In the genomic region with DNA sequence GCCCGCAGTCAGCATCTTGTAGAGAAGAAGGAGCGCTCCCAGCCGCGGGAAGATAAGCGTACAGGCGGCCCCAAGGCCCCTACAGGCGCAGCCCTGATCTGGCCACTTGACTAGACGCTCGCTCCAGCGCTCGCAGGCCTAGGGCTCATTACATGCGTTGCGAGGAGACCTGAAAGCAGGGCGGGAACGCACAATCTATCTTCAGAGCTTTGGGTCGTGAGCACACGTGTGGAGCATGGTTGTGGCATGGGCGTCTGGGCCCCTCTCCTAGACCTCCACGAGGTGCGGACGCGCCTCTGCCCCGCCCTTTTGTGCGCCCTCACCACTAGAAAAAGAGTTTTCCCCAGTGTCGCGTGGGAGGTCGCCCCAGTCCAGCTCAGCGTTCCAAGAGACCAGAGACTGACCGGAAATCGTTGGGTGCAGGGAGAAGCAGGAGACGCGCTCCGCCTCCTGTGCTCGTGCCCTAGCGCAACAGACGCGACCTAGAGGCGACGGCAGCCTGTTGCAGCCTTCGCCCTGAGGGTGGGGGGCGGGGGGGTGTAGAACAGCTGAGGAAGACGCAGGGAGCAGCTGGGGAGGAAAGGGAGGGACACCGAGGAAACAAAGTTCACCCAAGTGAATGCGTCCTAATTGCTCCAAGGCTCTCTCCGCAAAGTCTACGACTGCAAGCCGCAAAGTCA, we compare ENCODE assay signal across 8 cellular contexts. TPM values are rescaled to one million over a fixed set of nuclear protein-coding genes. Genes with fewer than 3 reads are reported as not detected.
DNase-seq lines count a peak whose midpoint lies in the region; ATAC-seq and TF ChIP-seq lines count a peak whose summit lies in the region.

No MANE protein-coding gene starts in this region.

- WGBS in stomach, 5 donors = 17 to 30% (median 19%) methylated on average over 35 to 47 of the region's 47 CpGs

- peaks cover 7 to 36% (median 28%) of the 10 kb centered on the region in 4 donors for H3K4me1 ChIP-seq in stomach

- intact Hi-C loops in left colon (cut with DNase I, micrococcal nuclease) (no loop called here), stomach (cut with DNase I; ENCODE audit: low total_unique reads) (no loop called here)

- peak overlapping the region; percentile 24; the same call in 1 of the 2 replicates for H3K27ac Mint-ChIP-seq in HFFc6

- in situ Hi-C loops in ACHN (cut with HindIII; ENCODE audit: low pct_ligation_motif_present, low pct_unique_long_range_greater_than_20kb, low sequenced_read_pairs) = no loop called here

- no peak for TF ChIP-seq POLR2A in stomach (IDR thresholded peaks at IDR 0.05)

- H3K36me3 ChIP-seq in stomach = peaks cover 0 to 5% (median 2%) of the 10 kb centered on the region in 4 donors

- ATAC-seq in left colon = peak; percentile 81
- ATAC-seq in GM19452 (IDR thresholded peaks at IDR 0.05; ENCODE audit: unreplicated experiment) = no peak
- no peak for ATAC-seq in HG03469 (IDR thresholded peaks at IDR 0.05; ENCODE audit: unreplicated experiment)

- no peaks in the 10 kb centered on the region for H3K9me3 ChIP-seq in stomach

- DNase-seq in HFFc6 (no peak), left colon (peak; percentile 55 to 64), stomach (peak; percentile 63), ACHN (no peak), kidney glomerular epithelial cell (lab: John Stamatoyannopoulos, UW) (no peak)
- DNase-seq in central memory CD4-positive, alpha-beta T cell = peak; percentile 4

- H3K9me3 Mint-ChIP-seq in HFFc6 = no peaks in the 10 kb centered on the region

- peaks cover 21% of the 10 kb centered on the region for H3K36me3 Mint-ChIP-seq in HFFc6 (ENCODE audit: low read depth)

- H3K4me3 ChIP-seq in stomach = peak overlapping the region; percentile 43 to 57 (median 44)

- peaks cover 41% of the 10 kb centered on the region for H3K27me3 Mint-ChIP-seq in HFFc6 (ENCODE audit: insufficient read depth)

- H3K27ac ChIP-seq in stomach = peak overlapping the region; percentile 74 to 85 (median 79)

- peaks cover 37% of the 10 kb centered on the region for H3K4me1 Mint-ChIP-seq in HFFc6 (ENCODE audit: low read depth)

- TF ChIP-seq CTCF in HFFc6 (IDR thresholded peaks at IDR 0.05) = peak; percentile 15; the same call in 1 of the 2 replicates
- TF ChIP-seq CTCF in stomach (IDR thresholded peaks at IDR 0.05) = peak in 3 of 7 experiments; percentile 10 to 28 (median 11)

- TF ChIP-seq EP300 in stomach (IDR thresholded peaks at IDR 0.05) = no peak

- H3K27me3 ChIP-seq in stomach = peaks cover 0 to 47% (median 4%) of the 10 kb centered on the region in 3 donors

- peak overlapping the region; percentile 77 for H3K4me3 Mint-ChIP-seq in HFFc6

RNA-seq across cellular contexts. Expression of a gene that starts 12.6 kb away (rescaled TPM):
- total RNA-seq in HFFc6 (2021; fragmentation: NEBNext Ultra II Directional; extraction: Animal tissue kit (Norgen Biotek cat#: 25700)) = 1 to 10 TPM; 1.8 to 7.5 (median 5.8) TPM
- total RNA-seq in left colon (1 to 10 TPM; 3.4 to 9.7 TPM), stomach (10 to 100 TPM in 2 of 5 donors, 1 to 10 TPM in 1, not detected in 2; 7.7 to 17.4 (median 13.8) TPM)
- 10 to 100 TPM in 1 of 3 donors, 1 to 10 TPM in 2; 4.7 to 20.7 (median 4.7) TPM for polyA plus RNA-seq in stomach

Comparison
In these comparisons a context has a peak if more than half of its experiments do, and no peak if none do; other contexts are left out.
1. DNase-seq: peak in central memory CD4-positive, alpha-beta T cell (single experiment), left colon (2 of 2) and stomach (single experiment); none in HFFc6 (single experiment), ACHN (single experiment) and kidney glomerular epithelial cell (single experiment).